In genomic region chr11:86769219-86769618, GRCh38 we compare ENCODE assay signal across 19 cellular contexts.
"Had no signal": no experiment of that assay in that cellular context is flagged by ENCODE, and none has a peak within 500 bp of the region (broad histone marks: within the 10 kb centered on the region; RNA-seq: fewer than 3 reads in every experiment).

No MANE protein-coding gene starts in this region.

- H3K9me3 ChIP-seq: esophagus squamous epithelium, pancreas, tibial nerve had no signal

- ATAC-seq: activated naive CD4-positive, alpha-beta T cell treated with anti-CD3 and anti-CD28 coated beads, Interleukin-2, amount 50 U/mL, for 72 hours; left lobe of liver; pancreas; stimulated activated naive CD8-positive, alpha-beta T cell treated with anti-CD3 and anti-CD28 coated beads, Interleukin-15, Interleukin-2, amounts not matched to agents 100 U/mL and 50 U/mL, for 24 hours had no signal

- H3K36me3 Mint-ChIP-seq: naive B cell had no signal

- H3K27ac ChIP-seq: esophagus squamous epithelium, pancreas, tibial nerve, WERI-Rb-1 had no signal

- H3K4me3 ChIP-seq: esophagus squamous epithelium, pancreas, tibial nerve had no signal

- H3K9me3 Mint-ChIP-seq: activated T-helper 1 cell treated with anti-CD3 and anti-CD28 coated beads, Interleukin-12 subunit alpha, Interleukin-12 subunit beta, Interleukin-2, Interleukin-4 antibody, amounts not matched to agents 30 ng/mL and 10 ng/mL and 1 ng/mL, durations not matched to agents 14 hours and 24 hours and 36 hours had no signal

- H3K4me1 Mint-ChIP-seq: naive B cell had no signal

- H3K36me3 ChIP-seq: esophagus squamous epithelium, pancreas, tibial nerve, WERI-Rb-1 had no signal

- H3K4me3 Mint-ChIP-seq: activated T-helper 1 cell treated with anti-CD3 and anti-CD28 coated beads, Interleukin-12 subunit alpha, Interleukin-12 subunit beta, Interleukin-2, Interleukin-4 antibody, amounts not matched to agents 30 ng/mL and 10 ng/mL and 1 ng/mL, durations not matched to agents 14 hours and 24 hours and 36 hours; naive B cell; neural crest cell had no signal

- H3K4me1 ChIP-seq: esophagus squamous epithelium had no signal

- DNase-seq: activated CD4-positive, alpha-beta T cell treated with anti-CD3 and anti-CD28 coated beads, Interleukin-2, amount 50 U/mL, for 48 hours; activated gamma-delta T cell treated with Interleukin-2 at 50 U/mL for 16 hours; activated T-cell treated with anti-CD3 and anti-CD28 coated beads for 4 hours; dermis blood vessel endothelial cell; effector memory CD4-positive, alpha-beta T cell; esophagus squamous epithelium; hypothalamus; mammary epithelial cell; naive B cell; pancreas; stimulated activated CD4-positive, alpha-beta T cell treated with anti-CD3 and anti-CD28 coated beads, Interleukin-2, amount 100 ng/mL, for 24 hours; stimulated activated naive CD8-positive, alpha-beta T cell treated with anti-CD3 and anti-CD28 coated beads, Interleukin-15, Interleukin-2, amounts not matched to agents 100 U/mL and 50 U/mL, for 24 hours; substantia nigra; WERI-Rb-1 had no signal

- H3K27me3 ChIP-seq: esophagus squamous epithelium, pancreas, tibial nerve had no signal

- H3K27ac Mint-ChIP-seq: activated naive CD4-positive, alpha-beta T cell treated with anti-CD3 and anti-CD28 coated beads, Interleukin-2, amount 50 U/mL, for 72 hours; activated T-helper 1 cell treated with anti-CD3 and anti-CD28 coated beads, Interleukin-12 subunit alpha, Interleukin-12 subunit beta, Interleukin-2, Interleukin-4 antibody, amounts not matched to agents 30 ng/mL and 10 ng/mL and 1 ng/mL, durations not matched to agents 14 hours and 24 hours and 36 hours; naive B cell had no signal
